1 cellular context compared by ENCODE assay signal in genomic region chr15:77457619-77458265, GRCh38.
TF ChIP-seq lines count a peak whose summit lies in the region.

No MANE protein-coding gene starts in this region.

TF ChIP-seq in K562, 482 proteins besides CTCF, POLR2A, EP300 and RAD21:
- TF ChIP-seq ZNF316 (IDR thresholded peaks at IDR 0.05) (peak; percentile 53), MAFG (tag; conservative IDR thresholded peaks at IDR 0.05) (0 out of 2 replicates have a peak, but pooled peaks have one; percentile 6), TAF9B (IDR thresholded peaks at IDR 0.05; ENCODE audit: partially characterized antibody) (no peak), C11orf30 (IDR thresholded peaks at IDR 0.05; ENCODE audit: low read depth) (peak; percentile 40; the same call in 1 of the 2 replicates)
- TF ChIP-seq, protein P1, sequence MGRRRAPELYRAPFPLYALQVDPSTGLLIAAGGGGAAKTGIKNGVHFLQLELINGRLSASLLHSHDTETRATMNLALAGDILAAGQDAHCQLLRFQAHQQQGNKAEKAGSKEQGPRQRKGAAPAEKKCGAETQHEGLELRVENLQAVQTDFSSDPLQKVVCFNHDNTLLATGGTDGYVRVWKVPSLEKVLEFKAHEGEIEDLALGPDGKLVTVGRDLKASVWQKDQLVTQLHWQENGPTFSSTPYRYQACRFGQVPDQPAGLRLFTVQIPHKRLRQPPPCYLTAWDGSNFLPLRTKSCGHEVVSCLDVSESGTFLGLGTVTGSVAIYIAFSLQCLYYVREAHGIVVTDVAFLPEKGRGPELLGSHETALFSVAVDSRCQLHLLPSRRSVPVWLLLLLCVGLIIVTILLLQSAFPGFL (CRISPR knock-in tag; IDR thresholded peaks at IDR 0.05): no peak
